ENCODE assay signal across 1 cellular context in genomic region chr2:119264781-119265692, GRCh38.
A peak's percentile ranks its signal among the peaks of the same experiment; 100 is the strongest.
TF ChIP-seq lines count a peak whose summit lies in the region.

No MANE protein-coding gene starts in this region.

TF ChIP-seq in HepG2, 621 proteins besides CTCF, POLR2A, EP300 and RAD21 (continued from another document and continues in another):
- TF ChIP-seq, protein P1, sequence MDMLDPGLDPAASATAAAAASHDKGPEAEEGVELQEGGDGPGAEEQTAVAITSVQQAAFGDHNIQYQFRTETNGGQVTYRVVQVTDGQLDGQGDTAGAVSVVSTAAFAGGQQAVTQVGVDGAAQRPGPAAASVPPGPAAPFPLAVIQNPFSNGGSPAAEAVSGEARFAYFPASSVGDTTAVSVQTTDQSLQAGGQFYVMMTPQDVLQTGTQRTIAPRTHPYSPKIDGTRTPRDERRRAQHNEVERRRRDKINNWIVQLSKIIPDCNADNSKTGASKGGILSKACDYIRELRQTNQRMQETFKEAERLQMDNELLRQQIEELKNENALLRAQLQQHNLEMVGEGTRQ (IDR thresholded peaks at IDR 0.05; ENCODE audit: low read depth, low read length): no peak
- TF ChIP-seq, protein P1 (CRISPR knock-in tag; IDR thresholded peaks at IDR 0.05; ENCODE audit: borderline replicate concordance): no peak
- TF ChIP-seq HCFC1 (IDR thresholded peaks at IDR 0.05; ENCODE audit: low read depth, low read length) (no peak), ATM (IDR thresholded peaks at IDR 0.05; ENCODE audit: borderline replicate concordance) (no peak), NFIC (IDR thresholded peaks at IDR 0.05; ENCODE audit: low read length) (no peak), MIER2 (CRISPR knock-in tag; IDR thresholded peaks at IDR 0.05) (no peak), ZNF777 (CRISPR knock-in tag; IDR thresholded peaks at IDR 0.05) (0 out of 2 replicates have a peak, but pooled peaks have one; percentile 29), ZNF782 (CRISPR knock-in tag; IDR thresholded peaks at IDR 0.05; ENCODE audit: borderline replicate concordance) (no peak), PHB2 (IDR thresholded peaks at IDR 0.05; ENCODE audit: partially characterized antibody) (no peak), ZNF318 (CRISPR knock-in tag; IDR thresholded peaks at IDR 0.05) (peak; percentile 75; the same call in 1 of the 2 replicates), PRDM4 (CRISPR knock-in tag; IDR thresholded peaks at IDR 0.05; ENCODE audit: borderline replicate concordance) (no peak), RORA (CRISPR knock-in tag; IDR thresholded peaks at IDR 0.05) (no peak), ZNF567 (CRISPR knock-in tag; IDR thresholded peaks at IDR 0.05; ENCODE audit: borderline replicate concordance) (no peak), ZNF496 (CRISPR knock-in tag; IDR thresholded peaks at IDR 0.05; ENCODE audit: insufficient replicate concordance) (no peak), ZSCAN29 (CRISPR knock-in tag; conservative IDR thresholded peaks at IDR 0.05) (no peak), MIER3 (CRISPR knock-in tag; IDR thresholded peaks at IDR 0.05; ENCODE audit: borderline replicate concordance) (no peak), ZNF337 (CRISPR knock-in tag; IDR thresholded peaks at IDR 0.05; ENCODE audit: borderline replicate concordance, low read depth) (no peak), TCF12 (IDR thresholded peaks at IDR 0.05) (no peak), TCF12 (CRISPR knock-in tag; IDR thresholded peaks at IDR 0.05) (no peak), FOSL1 (CRISPR knock-in tag; IDR thresholded peaks at IDR 0.05; ENCODE audit: borderline replicate concordance) (no peak), NKX3-1 (CRISPR knock-in tag; IDR thresholded peaks at IDR 0.05) (no peak), ZNF33B (CRISPR knock-in tag; IDR thresholded peaks at IDR 0.05) (no peak), PREB (CRISPR knock-in tag; IDR thresholded peaks at IDR 0.05) (no peak), ZNF510 (CRISPR knock-in tag; IDR thresholded peaks at IDR 0.05; ENCODE audit: low read depth) (no peak), MEF2D (CRISPR knock-in tag; IDR thresholded peaks at IDR 0.05) (no peak), RFX1 (IDR thresholded peaks at IDR 0.05) (no peak), HNF4A (CRISPR knock-in tag; IDR thresholded peaks at IDR 0.05) (no peak), ZNF382 (CRISPR knock-in tag; IDR thresholded peaks at IDR 0.05; ENCODE audit: borderline replicate concordance) (no peak), FOXA3 (CRISPR knock-in tag; IDR thresholded peaks at IDR 0.05) (0 out of 2 replicates have a peak, but pooled peaks have one; percentile 34), NFKB2 (CRISPR knock-in tag; IDR thresholded peaks at IDR 0.05; ENCODE audit: borderline replicate concordance) (no peak), MLLT10 (CRISPR knock-in tag; IDR thresholded peaks at IDR 0.05) (no peak), BCL3 (CRISPR knock-in tag; IDR thresholded peaks at IDR 0.05) (peak; percentile 63), ZNF569 (CRISPR knock-in tag; IDR thresholded peaks at IDR 0.05; ENCODE audit: borderline replicate concordance) (no peak), HDAC2 (CRISPR knock-in tag; IDR thresholded peaks at IDR 0.05) (no peak), EEA1 (CRISPR knock-in tag; IDR thresholded peaks at IDR 0.05; ENCODE audit: borderline replicate concordance) (no peak), SETDB1 (CRISPR knock-in tag; IDR thresholded peaks at IDR 0.05; ENCODE audit: borderline replicate concordance) (no peak), STAT5B (CRISPR knock-in tag; IDR thresholded peaks at IDR 0.05) (no peak), ZNF574 (CRISPR knock-in tag; IDR thresholded peaks at IDR 0.05) (peak; percentile 29; the same call in 1 of the 2 replicates)
- TF ChIP-seq, protein P2, sequence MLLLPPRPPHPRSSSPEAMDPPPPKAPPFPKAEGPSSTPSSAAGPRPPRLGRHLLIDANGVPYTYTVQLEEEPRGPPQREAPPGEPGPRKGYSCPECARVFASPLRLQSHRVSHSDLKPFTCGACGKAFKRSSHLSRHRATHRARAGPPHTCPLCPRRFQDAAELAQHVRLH (CRISPR knock-in tag; IDR thresholded peaks at IDR 0.05; ENCODE audit: borderline replicate concordance, low read depth): peak; percentile 28; the same call in 1 of the 2 replicates
- TF ChIP-seq, protein P3, sequence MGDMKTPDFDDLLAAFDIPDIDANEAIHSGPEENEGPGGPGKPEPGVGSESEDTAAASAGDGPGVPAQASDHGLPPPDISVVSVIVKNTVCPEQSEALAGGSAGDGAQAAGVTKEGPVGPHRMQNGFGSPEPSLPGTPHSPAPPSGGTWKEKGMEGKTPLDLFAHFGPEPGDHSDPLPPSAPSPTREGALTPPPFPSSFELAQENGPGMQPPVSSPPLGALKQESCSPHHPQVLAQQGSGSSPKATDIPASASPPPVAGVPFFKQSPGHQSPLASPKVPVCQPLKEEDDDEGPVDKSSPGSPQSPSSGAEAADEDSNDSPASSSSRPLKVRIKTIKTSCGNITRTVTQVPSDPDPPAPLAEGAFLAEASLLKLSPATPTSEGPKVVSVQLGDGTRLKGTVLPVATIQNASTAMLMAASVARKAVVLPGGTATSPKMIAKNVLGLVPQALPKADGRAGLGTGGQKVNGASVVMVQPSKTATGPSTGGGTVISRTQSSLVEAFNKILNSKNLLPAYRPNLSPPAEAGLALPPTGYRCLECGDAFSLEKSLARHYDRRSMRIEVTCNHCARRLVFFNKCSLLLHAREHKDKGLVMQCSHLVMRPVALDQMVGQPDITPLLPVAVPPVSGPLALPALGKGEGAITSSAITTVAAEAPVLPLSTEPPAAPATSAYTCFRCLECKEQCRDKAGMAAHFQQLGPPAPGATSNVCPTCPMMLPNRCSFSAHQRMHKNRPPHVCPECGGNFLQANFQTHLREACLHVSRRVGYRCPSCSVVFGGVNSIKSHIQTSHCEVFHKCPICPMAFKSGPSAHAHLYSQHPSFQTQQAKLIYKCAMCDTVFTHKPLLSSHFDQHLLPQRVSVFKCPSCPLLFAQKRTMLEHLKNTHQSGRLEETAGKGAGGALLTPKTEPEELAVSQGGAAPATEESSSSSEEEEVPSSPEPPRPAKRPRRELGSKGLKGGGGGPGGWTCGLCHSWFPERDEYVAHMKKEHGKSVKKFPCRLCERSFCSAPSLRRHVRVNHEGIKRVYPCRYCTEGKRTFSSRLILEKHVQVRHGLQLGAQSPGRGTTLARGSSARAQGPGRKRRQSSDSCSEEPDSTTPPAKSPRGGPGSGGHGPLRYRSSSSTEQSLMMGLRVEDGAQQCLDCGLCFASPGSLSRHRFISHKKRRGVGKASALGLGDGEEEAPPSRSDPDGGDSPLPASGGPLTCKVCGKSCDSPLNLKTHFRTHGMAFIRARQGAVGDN (CRISPR knock-in tag; IDR thresholded peaks at IDR 0.05): peak; percentile 35; the same call in 1 of the 2 replicates
